Comparison of ENCODE assay signal across 15 cellular contexts in genomic region chr4:125739760-125740159, GRCh38.
A peak's percentile ranks its signal among the peaks of the same experiment; 100 is the strongest.
DNase-seq lines count a peak whose midpoint lies in the region; ATAC-seq and TF ChIP-seq lines count a peak whose summit lies in the region.
"Had no signal": no experiment of that assay in that cellular context is flagged by ENCODE, and none has a peak within 500 bp of the region (broad histone marks: within the 10 kb centered on the region; RNA-seq: fewer than 3 reads in every experiment).

No MANE protein-coding gene starts in this region.

- no peaks in the 10 kb centered on the region for H3K79me1 ChIP-seq in mesendoderm (ENCODE audit: low read length)

- H3K56ac ChIP-seq in mesendoderm (ENCODE audit: low read length): no peak overlapping the region

- H2BK5ac ChIP-seq in mesendoderm (ENCODE audit: low read length): no peak overlapping the region

- H2BK120ac ChIP-seq in mesendoderm (ENCODE audit: low read depth, low read length): no peak overlapping the region

- H2BK15ac ChIP-seq in mesendoderm (replicated peaks; ENCODE audit: low read depth): no peak overlapping the region

- no peak overlapping the region for H4K8ac ChIP-seq in mesendoderm (ENCODE audit: low read depth, low read length)

- no peak overlapping the region for H3K23ac ChIP-seq in mesendoderm (ENCODE audit: low read length)

- no peak overlapping the region for H3K27ac ChIP-seq in mammary epithelial cell (ENCODE audit: insufficient read depth, low read depth, low read length)
- H3K27ac ChIP-seq in breast epithelium: no peak overlapping the region
- H3K27ac ChIP-seq in endodermal cell (ENCODE audit: low read depth, low read length): no peak overlapping the region
- H3K27ac ChIP-seq in mesendoderm (ENCODE audit: low read depth, low read length): no peak overlapping the region
- peak overlapping the region in 2 of 3 donors; percentile 5 to 18 for H3K27ac ChIP-seq in thyroid gland
- H3K27ac ChIP-seq: thoracic aorta had no signal

- no peaks in the 10 kb centered on the region for H4K20me1 ChIP-seq in mammary epithelial cell (ENCODE audit: insufficient read depth, low read length)

- intact Hi-C loops in mammary epithelial cell (cut with micrococcal nuclease): loop anchor here (5.0 to 10.0 kb wide), 3 partner anchors 352 to 1102 kb away; no protein-coding TSS in a partner anchor
- intact Hi-C loops in breast epithelium (cut with DNase I; ENCODE audit: low total_unique reads): loop anchor here (1.0 kb wide), 1 partner anchor 26 kb away; no protein-coding TSS in a partner anchor
- intact Hi-C loops in thyroid gland (cut with DNase I): no loop called here
- intact Hi-C loops in sciatic nerve (cut with DNase I): no loop called here

- no peak overlapping the region for H3K9ac ChIP-seq in mammary epithelial cell (ENCODE audit: insufficient read depth, low read length)
- no peak overlapping the region for H3K9ac ChIP-seq in endodermal cell (ENCODE audit: extremely low read depth, low read length, poor library complexity, severe bottlenecking)
- H3K9ac ChIP-seq in mesendoderm (ENCODE audit: low read length): no peak overlapping the region

- no peak overlapping the region for H3K18ac ChIP-seq in mesendoderm (ENCODE audit: low read length)

- H3K36me3 ChIP-seq in mammary epithelial cell (ENCODE audit: insufficient read depth, low read length) (no peaks in the 10 kb centered on the region), breast epithelium (no peaks in the 10 kb centered on the region), endodermal cell (ENCODE audit: control insufficient read depth, insufficient read depth, low read length) (no peaks in the 10 kb centered on the region), mesendoderm (ENCODE audit: control insufficient read depth, insufficient read depth, low read length) (no peaks in the 10 kb centered on the region), thyroid gland (no peaks in the 10 kb centered on the region)
- H3K36me3 ChIP-seq: thoracic aorta had no signal

- CTCF ChIA-PET in mammary epithelial cell (lab: Charles Lee; ENCODE audit: low non-redundant PET): no interaction called here

- H3K4me2 ChIP-seq in mammary epithelial cell (ENCODE audit: insufficient read depth, low read depth, low read length) (no peak overlapping the region), mesendoderm (ENCODE audit: low read length) (no peak overlapping the region)

- in situ Hi-C loops in mammary epithelial cell (cut with MboI; ENCODE audit: low sequenced_read_pairs in 2 of 2): loop anchor here (5.0 kb wide), 1 partner anchor 427 kb away; the partner anchor contains the start of gene FAT4 (in 2 of the 2)

- peak overlapping the region; percentile 65 for H2AFZ ChIP-seq in mammary epithelial cell (ENCODE audit: low read depth, low read length)

- peak overlapping the region; percentile 8 for H3K27ac Mint-ChIP-seq in endodermal cell
- H3K27ac Mint-ChIP-seq: brain had no signal

- H3K9me3 ChIP-seq in mammary epithelial cell (replicated peaks; ENCODE audit: insufficient read depth, low read length) (no peaks in the 10 kb centered on the region), breast epithelium (peaks cover under 1 to 7% of the 10 kb centered on the region in 2 donors), endodermal cell (ENCODE audit: control insufficient read depth, low read length) (peaks cover 12% of the 10 kb centered on the region), thyroid gland (no peaks in the 10 kb centered on the region)

- H4K5ac ChIP-seq in mesendoderm (ENCODE audit: low read length): no peak overlapping the region

- DNase-seq in mammary epithelial cell: no peak
- DNase-seq in breast epithelium (ENCODE audit: low spot score in 2 of 2): no peak
- DNase-seq in endodermal cell: no peak
- peak; percentile 75 for DNase-seq in mesendoderm
- no peak for DNase-seq in thyroid gland
- no peak for DNase-seq in sciatic nerve (ENCODE audit: low spot score)
- DNase-seq in DMS79 (lab: John Stamatoyannopoulos, UW): no peak
- no peak for DNase-seq in cerebellum (ENCODE audit: low spot score)
- DNase-seq: 8988T; activated CD4-positive, alpha-beta T cell treated with anti-CD3 and anti-CD28 coated beads, Interleukin-2, amount 50 U/mL, for 4 hours; naive B cell; NCI-H1048; T-helper 1 cell had no signal

- no peak overlapping the region for H2AK5ac ChIP-seq in mesendoderm (ENCODE audit: low read length)

- no peaks in the 10 kb centered on the region for H3K36me3 Mint-ChIP-seq in endodermal cell (ENCODE audit: low read depth)
- H3K36me3 Mint-ChIP-seq: naive B cell had no signal

- no peak overlapping the region for H3K4me3 Mint-ChIP-seq in endodermal cell
- H3K4me3 Mint-ChIP-seq: brain, naive B cell had no signal

- H3K27me3 ChIP-seq in mammary epithelial cell (ENCODE audit: insufficient read depth, low read length) (no peaks in the 10 kb centered on the region), breast epithelium (no peaks in the 10 kb centered on the region), endodermal cell (ENCODE audit: control insufficient read depth, insufficient read depth, low read length, poor library complexity, severe bottlenecking) (no peaks in the 10 kb centered on the region), mesendoderm (ENCODE audit: insufficient read depth, low read length, poor library complexity) (no peaks in the 10 kb centered on the region), thyroid gland (no peaks in the 10 kb centered on the region)

- H3K4me1 ChIP-seq in mammary epithelial cell (ENCODE audit: insufficient read depth, low read length) (peaks cover 11% of the 10 kb centered on the region), breast epithelium (no peaks in the 10 kb centered on the region), endodermal cell (ENCODE audit: control insufficient read depth, insufficient read depth, low read length) (no peaks in the 10 kb centered on the region), mesendoderm (ENCODE audit: control insufficient read depth, low read depth, low read length) (no peaks in the 10 kb centered on the region), thyroid gland (no peaks in the 10 kb centered on the region)

- H3K9me3 Mint-ChIP-seq in endodermal cell: peaks cover 5% of the 10 kb centered on the region

- TF ChIP-seq CTCF in mammary epithelial cell (conservative IDR thresholded peaks at IDR 0.05 in 1 of 2, IDR thresholded peaks at IDR 0.05 in 1 of 2; ENCODE audit: extremely low read depth in 1 of 2, insufficient read depth in 1 of 2, low read depth in 1 of 2, low read length in 2 of 2) (no peak), breast epithelium (IDR thresholded peaks at IDR 0.05) (no peak), endodermal cell (conservative IDR thresholded peaks at IDR 0.05) (no peak), thyroid gland (IDR thresholded peaks at IDR 0.05) (no peak)

- H3K27me3 Mint-ChIP-seq in endodermal cell (ENCODE audit: insufficient read depth): no peaks in the 10 kb centered on the region
- H3K27me3 Mint-ChIP-seq: brain, naive B cell had no signal

- no peaks in the 10 kb centered on the region for H3K79me2 ChIP-seq in mammary epithelial cell (ENCODE audit: insufficient read depth, low read length)
- no peaks in the 10 kb centered on the region for H3K79me2 ChIP-seq in mesendoderm (ENCODE audit: control insufficient read depth, insufficient read depth, low read length)

- H3K4ac ChIP-seq in mesendoderm (ENCODE audit: low read depth, low read length): no peak overlapping the region

- 80% methylated on average over 2 of the region's 2 CpGs for WGBS in mammary epithelial cell (ENCODE audit: low coverage, missing lambda C conversion rate)
- WGBS in endodermal cell (ENCODE audit: insufficient coverage in 1 of 2, insufficient read length in 1 of 2), 2 experiments: 68 to 79% methylated on average over 2 of the region's 2 CpGs
- WGBS in mesendoderm (ENCODE audit: extremely low coverage, insufficient coverage, low lambda C conversion rate): no CpG with 5 or more reads among the region's 2 CpGs
- 61 to 65% methylated on average over 2 of the region's 2 CpGs for WGBS in thyroid gland, 2 donors

- ATAC-seq in sciatic nerve: no peak

- dilution Hi-C loops in mammary epithelial cell (cut with HindIII; ENCODE audit: low sequenced_read_pairs): no loop called here

- BruUV-seq in mammary epithelial cell (replicated peaks; lab: Mats Ljungman, UMichigan): no TSS peak

- H3K4me3 ChIP-seq in mammary epithelial cell (replicated peaks in 1 of 3; ENCODE audit: insufficient read depth in 1 of 3, low read depth in 2 of 3, low read length in 3 of 3) (no peak overlapping the region), breast epithelium (no peak overlapping the region), endodermal cell (ENCODE audit: low read length) (no peak overlapping the region), mesendoderm (ENCODE audit: low read length) (no peak overlapping the region), thyroid gland (replicated peaks in 1 of 3) (no peak overlapping the region)
- H3K4me3 ChIP-seq: thoracic aorta had no signal

- peaks cover 11% of the 10 kb centered on the region for H3K4me1 Mint-ChIP-seq in endodermal cell
- H3K4me1 Mint-ChIP-seq: naive B cell had no signal

- TF ChIP-seq POLR2A in breast epithelium (IDR thresholded peaks at IDR 0.05) (no peak), thyroid gland (IDR thresholded peaks at IDR 0.05) (no peak)

Comparison
In these comparisons a context has a peak if more than half of its experiments do, and no peak if none do; other contexts are left out.
1. H3K27ac ChIP-seq: peak in thyroid gland (2 of 3); none in mammary epithelial cell (single experiment), breast epithelium (0 of 2), endodermal cell (single experiment) and mesendoderm (single experiment).
2. intact Hi-C loops: an anchor here in mammary epithelial cell (5.0 to 10.0 kb wide) and breast epithelium (1.0 kb wide); none called in thyroid gland and sciatic nerve.